Comparison of ENCODE assay signal across 35 cellular contexts in genomic region chr11:47443817-47444216, GRCh38. TPM values are rescaled to one million over a fixed set of nuclear protein-coding genes. Genes with fewer than 3 reads are reported as not detected.
"Had no signal": no experiment of that assay in that cellular context is flagged by ENCODE, and none has a peak within 500 bp of the region (broad histone marks: within the 10 kb centered on the region; RNA-seq: fewer than 3 reads in every experiment).

No MANE protein-coding gene starts in this region.

- ATAC-seq: activated CD4-positive, CD25-positive, alpha-beta regulatory T cell treated with anti-CD3 and anti-CD28 coated beads, Interleukin-2, amount 50 U/mL, for 24 hours; activated naive CD4-positive, alpha-beta T cell treated with anti-CD3 and anti-CD28 coated beads, Interleukin-2, amount 50 U/mL, for 72 hours; effector memory CD8-positive, alpha-beta T cell; T-helper 17 cell had no signal

- H3K4me3 ChIP-seq: ascending aorta, breast epithelium, cardiac muscle cell, esophagus muscularis mucosa had no signal

- H3K27ac ChIP-seq: ascending aorta, breast epithelium, cardiac muscle cell, esophagus muscularis mucosa, foreskin keratinocyte, WERI-Rb-1 had no signal

- H3K27me3 ChIP-seq: ascending aorta, breast epithelium, cardiac muscle cell, esophagus muscularis mucosa, foreskin keratinocyte had no signal

- H3K4me3 Mint-ChIP-seq: activated B cell treated with CpG ODN at 0.5 μM for 24 hours; activated CD8-positive, alpha-beta T cell treated with anti-CD3 and anti-CD28 coated beads for 36 hours; activated naive CD4-positive, alpha-beta T cell treated with anti-CD3 and anti-CD28 coated beads, Interleukin-2, amount 10 ng/mL, durations not matched to agents 7 days and 5 days; activated naive CD8-positive, alpha-beta T cell treated with anti-CD3 and anti-CD28 coated beads, Interleukin-2, amount 10 ng/mL, durations not matched to agents 7 days and 5 days; activated T-helper 1 cell treated with anti-CD3 and anti-CD28 coated beads, Interleukin-12 subunit alpha, Interleukin-12 subunit beta, Interleukin-2, Interleukin-4 antibody, amounts not matched to agents 30 ng/mL and 10 ng/mL and 1 ng/mL, durations not matched to agents 14 hours and 24 hours and 36 hours; brain; central memory CD8-positive, alpha-beta T cell; effector memory CD8-positive, alpha-beta T cell; T-helper 17 cell; T-helper 2 cell treated with Interferon-gamma antibody and Interleukin-4, amounts not matched to agents 5 μg/mL and 100 μg/mL, for 36 hours had no signal

- H3K9me3 Mint-ChIP-seq: activated B cell treated with CpG ODN at 0.5 μM for 24 hours; activated CD8-positive, alpha-beta T cell treated with anti-CD3 and anti-CD28 coated beads for 36 hours; activated naive CD4-positive, alpha-beta T cell treated with anti-CD3 and anti-CD28 coated beads, Interleukin-2, amount 10 ng/mL, durations not matched to agents 7 days and 5 days; activated naive CD4-positive, alpha-beta T cell treated with anti-CD3 and anti-CD28 coated beads, Interleukin-2, amount 50 U/mL, for 72 hours; activated naive CD8-positive, alpha-beta T cell treated with anti-CD3 and anti-CD28 coated beads, Interleukin-2, amount 10 ng/mL, durations not matched to agents 7 days and 5 days; activated T-helper 1 cell treated with anti-CD3 and anti-CD28 coated beads, Interleukin-12 subunit alpha, Interleukin-12 subunit beta, Interleukin-2, Interleukin-4 antibody, amounts not matched to agents 30 ng/mL and 10 ng/mL and 1 ng/mL, durations not matched to agents 14 hours and 24 hours and 36 hours; activated T-helper 2 cell treated with anti-CD3 and anti-CD28 coated beads, Interferon-gamma antibody, Interleukin-2, Interleukin-4, amounts not matched to agents 10 μg/mL and 5 μg/mL and 100 μg/mL, durations not matched to agents 14 hours and 24 hours and 36 hours; brain; central memory CD8-positive, alpha-beta T cell; effector memory CD8-positive, alpha-beta T cell; T-helper 2 cell treated with Interferon-gamma antibody and Interleukin-4, amounts not matched to agents 5 μg/mL and 100 μg/mL, for 36 hours had no signal

- H3K36me3 Mint-ChIP-seq: activated naive CD4-positive, alpha-beta T cell treated with anti-CD3 and anti-CD28 coated beads, Interleukin-2, amount 10 ng/mL, durations not matched to agents 7 days and 5 days; activated naive CD4-positive, alpha-beta T cell treated with anti-CD3 and anti-CD28 coated beads, Interleukin-2, amount 50 U/mL, for 72 hours; activated naive CD8-positive, alpha-beta T cell treated with anti-CD3 and anti-CD28 coated beads, Interleukin-2, amount 10 ng/mL, durations not matched to agents 7 days and 5 days; brain had no signal

- H3K27ac Mint-ChIP-seq: activated B cell treated with CpG ODN at 0.5 μM for 24 hours; activated CD8-positive, alpha-beta T cell treated with anti-CD3 and anti-CD28 coated beads for 36 hours; activated naive CD4-positive, alpha-beta T cell treated with anti-CD3 and anti-CD28 coated beads, Interleukin-2, amount 10 ng/mL, durations not matched to agents 7 days and 5 days; activated naive CD4-positive, alpha-beta T cell treated with anti-CD3 and anti-CD28 coated beads, Interleukin-2, amount 50 U/mL, for 72 hours; activated naive CD8-positive, alpha-beta T cell treated with anti-CD3 and anti-CD28 coated beads, Interleukin-2, amount 10 ng/mL, durations not matched to agents 7 days and 5 days; activated T-helper 1 cell treated with anti-CD3 and anti-CD28 coated beads, Interleukin-12 subunit alpha, Interleukin-12 subunit beta, Interleukin-2, Interleukin-4 antibody, amounts not matched to agents 30 ng/mL and 10 ng/mL and 1 ng/mL, durations not matched to agents 14 hours and 24 hours and 36 hours; activated T-helper 2 cell treated with anti-CD3 and anti-CD28 coated beads, Interferon-gamma antibody, Interleukin-2, Interleukin-4, amounts not matched to agents 10 μg/mL and 5 μg/mL and 100 μg/mL, durations not matched to agents 14 hours and 24 hours and 36 hours; effector memory CD8-positive, alpha-beta T cell; T-helper 17 cell; T-helper 2 cell treated with Interferon-gamma antibody and Interleukin-4, amounts not matched to agents 5 μg/mL and 100 μg/mL, for 36 hours had no signal

- H3K27me3 Mint-ChIP-seq: activated B cell treated with CpG ODN at 0.5 μM for 24 hours; activated CD8-positive, alpha-beta T cell treated with anti-CD3 and anti-CD28 coated beads for 36 hours; activated naive CD8-positive, alpha-beta T cell treated with anti-CD3 and anti-CD28 coated beads, Interleukin-2, amount 10 ng/mL, durations not matched to agents 7 days and 5 days; central memory CD8-positive, alpha-beta T cell; effector memory CD8-positive, alpha-beta T cell; T-helper 17 cell had no signal

- H3K4me1 Mint-ChIP-seq: activated B cell treated with CpG ODN at 0.5 μM for 24 hours; activated naive CD8-positive, alpha-beta T cell treated with anti-CD3 and anti-CD28 coated beads, Interleukin-2, amount 10 ng/mL, durations not matched to agents 7 days and 5 days; brain; T-helper 17 cell had no signal

- H3K9me3 ChIP-seq: ascending aorta, breast epithelium, esophagus muscularis mucosa had no signal

- H3K36me3 ChIP-seq: ascending aorta, breast epithelium, cardiac muscle cell, esophagus muscularis mucosa, WERI-Rb-1 had no signal

- DNase-seq: activated B cell treated with CpG ODN at 0.5 μM for 24 hours; activated CD4-positive, alpha-beta T cell treated with anti-CD3 and anti-CD28 coated beads for 48 hours; activated CD4-positive, alpha-beta T cell treated with anti-CD3 and anti-CD28 coated beads, Interleukin-2, amount 50 U/mL, for 1 hour; activated CD4-positive, alpha-beta T cell treated with anti-CD3 and anti-CD28 coated beads, Interleukin-2, amount 50 U/mL, for 48 hours; activated CD8-positive, alpha-beta memory T cell treated with anti-CD3 and anti-CD28 coated beads for 24 hours; activated CD8-positive, alpha-beta T cell treated with anti-CD3 and anti-CD28 coated beads for 36 hours; activated effector memory CD4-positive, alpha-beta T cell treated with anti-CD3 and anti-CD28 coated beads, Interleukin-2, amount 50 U/mL, for 16 hours; activated naive CD4-positive, alpha-beta T cell; activated naive CD4-positive, alpha-beta T cell treated with anti-CD3 and anti-CD28 coated beads, Interleukin-2, amount 10 ng/mL, durations not matched to agents 7 days and 5 days; activated naive CD8-positive, alpha-beta T cell treated with anti-CD3 and anti-CD28 coated beads, Interleukin-2, amount 10 ng/mL, durations not matched to agents 7 days and 5 days; activated T-cell treated with anti-CD3 and anti-CD28 coated beads, Interleukin-2, amount 50 U/mL, for 1 hour; activated T-cell treated with anti-CD3 and anti-CD28 coated beads, Interleukin-2, amount 50 U/mL, for 48 hours; cortex of kidney; dermis blood vessel endothelial cell; effector CD4-positive, alpha-beta T cell; effector memory CD8-positive, alpha-beta T cell; erythroblast; foreskin keratinocyte; T-helper 1 cell; T-helper 17 cell; T1000; WERI-Rb-1 had no signal

- FAIRE-seq: colon had no signal

- H3K4me1 ChIP-seq: ascending aorta, breast epithelium, esophagus muscularis mucosa, foreskin keratinocyte had no signal

RNA-seq across cellular contexts. Expression of gene RAPSN, which starts 5.1 kb away (rescaled TPM):
- total RNA-seq: ascending aorta, cardiac muscle cell, cerebellum had no signal
- polyA plus RNA-seq: cardiac muscle cell had no signal
